In the genomic region with DNA sequence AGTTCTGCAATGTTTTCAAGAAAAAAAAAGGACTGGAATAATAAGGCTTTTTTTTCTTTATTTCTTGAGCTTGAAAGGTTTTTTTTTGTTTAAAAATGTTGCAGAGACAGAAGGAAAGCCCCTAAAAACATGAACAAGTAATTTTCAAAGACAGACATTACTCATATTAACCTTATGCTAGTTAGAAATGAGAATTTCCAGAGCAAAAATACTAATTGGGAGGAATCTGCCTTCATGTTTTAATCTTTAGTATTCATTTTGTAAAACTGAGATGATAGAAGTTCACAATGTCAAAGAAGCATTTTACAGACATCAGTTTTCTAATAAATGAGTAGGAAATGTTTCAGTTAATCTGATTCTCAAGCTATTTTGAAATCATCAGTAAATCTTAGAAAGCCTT, we compare ENCODE assay signal across 34 cellular contexts.
"Had no signal": no experiment of that assay in that cellular context is flagged by ENCODE, and none has a peak within 500 bp of the region (broad histone marks: within the 10 kb centered on the region; RNA-seq: fewer than 3 reads in every experiment).

No MANE protein-coding gene starts in this region.

- H3K27ac ChIP-seq: adrenal gland, body of pancreas, esophagus muscularis mucosa, gastroesophageal sphincter had no signal

- H3K27ac Mint-ChIP-seq: activated CD4-positive, alpha-beta memory T cell treated with anti-CD3 and anti-CD28 coated beads for 36 hours; activated CD4-positive, alpha-beta T cell treated with anti-CD3 and anti-CD28 coated beads for 36 hours; activated CD4-positive, alpha-beta T cell treated with anti-CD3 and anti-CD28 coated beads, Interleukin-2, amount 10 ng/mL, durations not matched to agents 24 days and 14 days; activated CD8-positive, alpha-beta memory T cell treated with anti-CD3 and anti-CD28 coated beads, Interleukin-2, amount 10 ng/mL, durations not matched to agents 7 days and 5 days; activated CD8-positive, alpha-beta T cell treated with anti-CD3 and anti-CD28 coated beads, Interleukin-2, amount 10 ng/mL, durations not matched to agents 7 days and 5 days; activated naive CD4-positive, alpha-beta T cell treated with anti-CD3 and anti-CD28 coated beads for 36 hours; activated naive CD4-positive, alpha-beta T cell treated with anti-CD3 and anti-CD28 coated beads, Interleukin-2, amount 50 U/mL, for 24 hours; activated naive CD8-positive, alpha-beta T cell treated with anti-CD3 and anti-CD28 coated beads for 36 hours; activated naive CD8-positive, alpha-beta T cell treated with anti-CD3 and anti-CD28 coated beads, Interleukin-2, amount 50 U/mL, for 24 hours; activated T-helper 1 cell treated with anti-CD3 and anti-CD28 coated beads, Interleukin-12 subunit alpha, Interleukin-12 subunit beta, Interleukin-2, Interleukin-4 antibody, amounts not matched to agents 30 ng/mL and 10 ng/mL and 1 ng/mL, durations not matched to agents 14 hours and 24 hours and 36 hours; activated T-helper 2 cell treated with anti-CD3 and anti-CD28 coated beads, Interferon-gamma antibody, Interleukin-2, Interleukin-4, amounts not matched to agents 10 μg/mL and 5 μg/mL and 100 μg/mL, durations not matched to agents 14 hours and 24 hours and 36 hours; effector memory CD8-positive, alpha-beta T cell; T-cell; T-helper 1 cell treated with Interleukin-12 subunit alpha and Interleukin-12 subunit beta and Interleukin-4 antibody, amounts not matched to agents 30 μg/mL and 1 μg/mL, for 36 hours; T-helper 2 cell treated with Interferon-gamma antibody and Interleukin-4, amounts not matched to agents 5 μg/mL and 100 μg/mL, for 36 hours had no signal

- H3K36me3 ChIP-seq: adrenal gland, esophagus muscularis mucosa, gastroesophageal sphincter had no signal

- H3K4me3 ChIP-seq: adrenal gland, body of pancreas, esophagus muscularis mucosa, gastroesophageal sphincter had no signal

- H3K9me3 ChIP-seq: body of pancreas, esophagus muscularis mucosa had no signal

- DNase-seq: activated CD4-positive, alpha-beta memory T cell treated with anti-CD3 and anti-CD28 coated beads for 36 hours; activated CD4-positive, alpha-beta T cell treated with anti-CD3 and anti-CD28 coated beads for 36 hours; activated CD4-positive, alpha-beta T cell treated with anti-CD3 and anti-CD28 coated beads, Interleukin-2, amount 10 ng/mL, durations not matched to agents 24 days and 14 days; activated CD4-positive, CD25-positive, alpha-beta regulatory T cell; activated CD4-positive, CD25-positive, alpha-beta regulatory T cell treated with anti-CD3 and anti-CD28 coated beads, Interleukin-2, amount 50 U/mL, for 72 hours; activated CD8-positive, alpha-beta memory T cell treated with anti-CD3 and anti-CD28 coated beads, Interleukin-2, amount 10 ng/mL, durations not matched to agents 7 days and 5 days; activated CD8-positive, alpha-beta memory T cell treated with anti-CD3 and anti-CD28 coated beads, Interleukin-2, amount 50 U/mL, for 4 hours; activated CD8-positive, alpha-beta T cell treated with anti-CD3 and anti-CD28 coated beads, Interleukin-2, amount 10 ng/mL, durations not matched to agents 7 days and 5 days; activated effector memory CD4-positive, alpha-beta T cell treated with anti-CD3 and anti-CD28 coated beads, Interleukin-2, amount 50 U/mL, for 16 hours; activated naive CD4-positive, alpha-beta T cell treated with anti-CD3 and anti-CD28 coated beads for 36 hours; activated naive CD8-positive, alpha-beta T cell treated with anti-CD3 and anti-CD28 coated beads for 36 hours; activated naive CD8-positive, alpha-beta T cell treated with anti-CD3 and anti-CD28 coated beads, Interleukin-2, amount 50 U/mL, for 24 hours; activated T-cell treated with anti-CD3 and anti-CD28 coated beads, Interleukin-2, amount 50 U/mL, for 1 hour; activated T-cell treated with anti-CD3 and anti-CD28 coated beads, Interleukin-2, amount 50 U/mL, for 48 hours; adrenal gland; amygdala; aorta; body of pancreas; caudate nucleus; cortex of kidney; dermis blood vessel endothelial cell; effector CD4-positive, alpha-beta T cell; effector memory CD8-positive, alpha-beta T cell; erythroblast; foreskin melanocyte; T-cell; T1000 had no signal

- H3K4me1 Mint-ChIP-seq: activated CD4-positive, alpha-beta T cell treated with anti-CD3 and anti-CD28 coated beads for 36 hours; activated CD4-positive, alpha-beta T cell treated with anti-CD3 and anti-CD28 coated beads, Interleukin-2, amount 10 ng/mL, durations not matched to agents 24 days and 14 days; activated CD8-positive, alpha-beta memory T cell treated with anti-CD3 and anti-CD28 coated beads, Interleukin-2, amount 10 ng/mL, durations not matched to agents 7 days and 5 days; activated naive CD4-positive, alpha-beta T cell treated with anti-CD3 and anti-CD28 coated beads, Interleukin-2, amount 50 U/mL, for 24 hours; activated naive CD8-positive, alpha-beta T cell treated with anti-CD3 and anti-CD28 coated beads for 36 hours; activated naive CD8-positive, alpha-beta T cell treated with anti-CD3 and anti-CD28 coated beads, Interleukin-2, amount 50 U/mL, for 24 hours; T-cell had no signal

- ATAC-seq: activated CD4-positive, alpha-beta T cell treated with anti-CD3 and anti-CD28 coated beads for 36 hours; activated CD8-positive, alpha-beta memory T cell treated with anti-CD3 and anti-CD28 coated beads, Interleukin-2, amount 10 ng/mL, durations not matched to agents 7 days and 5 days; activated CD8-positive, alpha-beta T cell treated with anti-CD3 and anti-CD28 coated beads, Interleukin-2, amount 10 ng/mL, durations not matched to agents 7 days and 5 days; activated naive CD8-positive, alpha-beta T cell treated with anti-CD3 and anti-CD28 coated beads, Interleukin-2, amount 50 U/mL, for 24 hours; body of pancreas; effector memory CD8-positive, alpha-beta T cell; gastroesophageal sphincter; T-cell had no signal

- H3K27me3 Mint-ChIP-seq: activated CD4-positive, alpha-beta memory T cell treated with anti-CD3 and anti-CD28 coated beads for 36 hours; activated CD4-positive, alpha-beta T cell treated with anti-CD3 and anti-CD28 coated beads for 36 hours; activated CD4-positive, alpha-beta T cell treated with anti-CD3 and anti-CD28 coated beads, Interleukin-2, amount 10 ng/mL, durations not matched to agents 24 days and 14 days; activated CD8-positive, alpha-beta memory T cell treated with anti-CD3 and anti-CD28 coated beads, Interleukin-2, amount 10 ng/mL, durations not matched to agents 7 days and 5 days; activated naive CD4-positive, alpha-beta T cell treated with anti-CD3 and anti-CD28 coated beads, Interleukin-2, amount 50 U/mL, for 24 hours; activated naive CD8-positive, alpha-beta T cell treated with anti-CD3 and anti-CD28 coated beads for 36 hours; activated naive CD8-positive, alpha-beta T cell treated with anti-CD3 and anti-CD28 coated beads, Interleukin-2, amount 50 U/mL, for 24 hours; effector memory CD8-positive, alpha-beta T cell; T-cell had no signal

- H3K27me3 ChIP-seq: adrenal gland, body of pancreas, esophagus muscularis mucosa, gastroesophageal sphincter had no signal

- H3K4me3 Mint-ChIP-seq: activated CD4-positive, alpha-beta memory T cell treated with anti-CD3 and anti-CD28 coated beads for 36 hours; activated CD4-positive, alpha-beta T cell treated with anti-CD3 and anti-CD28 coated beads for 36 hours; activated CD4-positive, alpha-beta T cell treated with anti-CD3 and anti-CD28 coated beads, Interleukin-2, amount 10 ng/mL, durations not matched to agents 24 days and 14 days; activated CD8-positive, alpha-beta memory T cell treated with anti-CD3 and anti-CD28 coated beads, Interleukin-2, amount 10 ng/mL, durations not matched to agents 7 days and 5 days; activated CD8-positive, alpha-beta T cell treated with anti-CD3 and anti-CD28 coated beads, Interleukin-2, amount 10 ng/mL, durations not matched to agents 7 days and 5 days; activated naive CD4-positive, alpha-beta T cell treated with anti-CD3 and anti-CD28 coated beads for 36 hours; activated naive CD4-positive, alpha-beta T cell treated with anti-CD3 and anti-CD28 coated beads, Interleukin-2, amount 50 U/mL, for 24 hours; activated naive CD8-positive, alpha-beta T cell treated with anti-CD3 and anti-CD28 coated beads for 36 hours; activated naive CD8-positive, alpha-beta T cell treated with anti-CD3 and anti-CD28 coated beads, Interleukin-2, amount 50 U/mL, for 24 hours; activated T-helper 1 cell treated with anti-CD3 and anti-CD28 coated beads, Interleukin-12 subunit alpha, Interleukin-12 subunit beta, Interleukin-2, Interleukin-4 antibody, amounts not matched to agents 30 ng/mL and 10 ng/mL and 1 ng/mL, durations not matched to agents 14 hours and 24 hours and 36 hours; effector memory CD8-positive, alpha-beta T cell; T-cell; T-helper 1 cell treated with Interleukin-12 subunit alpha and Interleukin-12 subunit beta and Interleukin-4 antibody, amounts not matched to agents 30 μg/mL and 1 μg/mL, for 36 hours; T-helper 2 cell treated with Interferon-gamma antibody and Interleukin-4, amounts not matched to agents 5 μg/mL and 100 μg/mL, for 36 hours had no signal

- H3K4me1 ChIP-seq: adrenal gland, body of pancreas, esophagus muscularis mucosa, gastroesophageal sphincter had no signal

- H3K36me3 Mint-ChIP-seq: activated CD4-positive, alpha-beta memory T cell treated with anti-CD3 and anti-CD28 coated beads for 36 hours; activated CD8-positive, alpha-beta memory T cell treated with anti-CD3 and anti-CD28 coated beads, Interleukin-2, amount 10 ng/mL, durations not matched to agents 7 days and 5 days; activated naive CD4-positive, alpha-beta T cell treated with anti-CD3 and anti-CD28 coated beads, Interleukin-2, amount 50 U/mL, for 24 hours; activated naive CD8-positive, alpha-beta T cell treated with anti-CD3 and anti-CD28 coated beads for 36 hours; T-cell had no signal
